Comparison of ENCODE assay signal across 8 cellular contexts in genomic region chr13:114234266-114234644, GRCh38. TPM values are rescaled to one million over a fixed set of nuclear protein-coding genes. Genes with fewer than 3 reads are reported as not detected.
DNase-seq lines count a peak whose midpoint lies in the region; ATAC-seq and TF ChIP-seq lines count a peak whose summit lies in the region.

No MANE protein-coding gene starts in this region.

- H3K4me3 ChIP-seq in right atrium auricular region: peak overlapping the region; percentile 86
- H3K4me3 ChIP-seq in mammary epithelial cell (replicated peaks in 1 of 3; ENCODE audit: insufficient read depth in 1 of 3, low read depth in 2 of 3, low read length in 3 of 3): peak overlapping the region; percentile 20 to 92 (median 87)
- H3K4me3 ChIP-seq in muscle layer of duodenum (ENCODE audit: low read depth in 1 of 2, low read length in 2 of 2): peak overlapping the region; percentile 55 to 96
- no peak overlapping the region for H3K4me3 ChIP-seq in mucosa of descending colon

- ATAC-seq in left cardiac atrium: no peak
- no peak for ATAC-seq in mucosa of descending colon
- ATAC-seq in HG02973 (IDR thresholded peaks at IDR 0.05; ENCODE audit: unreplicated experiment): no peak

- BruUV-seq in mammary epithelial cell (replicated peaks; lab: Mats Ljungman, UMichigan): no TSS peak

- peaks cover 29% of the 10 kb centered on the region for H3K79me2 ChIP-seq in mammary epithelial cell (ENCODE audit: insufficient read depth, low read length)

- H3K27ac ChIP-seq in right atrium auricular region: peak overlapping the region; percentile 79 to 90
- no peak overlapping the region for H3K27ac ChIP-seq in mammary epithelial cell (ENCODE audit: insufficient read depth, low read depth, low read length)
- no peak overlapping the region for H3K27ac ChIP-seq in muscle layer of duodenum (ENCODE audit: low read length)

- DNase-seq in right atrium auricular region (ENCODE audit: low spot score) (no peak), left cardiac atrium (no peak), mammary epithelial cell (no peak), MV-4-11 (lab: John Stamatoyannopoulos, UW) (no peak), mucosa of descending colon (no peak), GDM1 (lab: John Stamatoyannopoulos, UW) (no peak)

- no peak overlapping the region for H3K9ac ChIP-seq in mammary epithelial cell (ENCODE audit: insufficient read depth, low read length)

- CTCF ChIA-PET in mammary epithelial cell (lab: Charles Lee; ENCODE audit: low non-redundant PET): no interaction called here

- H2AFZ ChIP-seq in mammary epithelial cell (ENCODE audit: low read depth, low read length): peak overlapping the region; percentile 82

- in situ Hi-C loops in mammary epithelial cell (cut with MboI; ENCODE audit: low sequenced_read_pairs in 2 of 2): no loop called here

- peak overlapping the region; percentile 83 for H3K4me2 ChIP-seq in mammary epithelial cell (ENCODE audit: insufficient read depth, low read depth, low read length)

- intact Hi-C loops in left cardiac atrium (cut with DNase I): no loop called here
- intact Hi-C loops in mammary epithelial cell (cut with micrococcal nuclease): no loop called here
- intact Hi-C loops in mucosa of descending colon (cut with DNase I, micrococcal nuclease): no loop called here

- no peaks in the 10 kb centered on the region for H3K27me3 ChIP-seq in right atrium auricular region
- H3K27me3 ChIP-seq in mammary epithelial cell (ENCODE audit: insufficient read depth, low read length): no peaks in the 10 kb centered on the region
- no peaks in the 10 kb centered on the region for H3K27me3 ChIP-seq in muscle layer of duodenum (ENCODE audit: low read depth, low read length)

- peaks cover 19% of the 10 kb centered on the region for H3K36me3 ChIP-seq in right atrium auricular region
- peaks cover 11% of the 10 kb centered on the region for H3K36me3 ChIP-seq in mammary epithelial cell (ENCODE audit: insufficient read depth, low read length)
- H3K36me3 ChIP-seq in muscle layer of duodenum (ENCODE audit: control insufficient read depth in 1 of 2, insufficient read depth in 2 of 2, low read length in 2 of 2): peaks cover 17 to 21% of the 10 kb centered on the region in 2 donors
- no peaks in the 10 kb centered on the region for H3K36me3 ChIP-seq in mucosa of descending colon (ENCODE audit: low read depth)

- WGBS in mammary epithelial cell (ENCODE audit: low coverage, missing lambda C conversion rate): 39% methylated on average over 3 of the region's 4 CpGs

- H3K4me1 ChIP-seq in right atrium auricular region (peaks cover 0 to 15% of the 10 kb centered on the region in 2 donors), mammary epithelial cell (ENCODE audit: insufficient read depth, low read length) (no peaks in the 10 kb centered on the region), muscle layer of duodenum (ENCODE audit: control insufficient read depth in 1 of 2, insufficient read depth in 2 of 2, low read length in 2 of 2) (peaks cover 7 to 10% of the 10 kb centered on the region in 2 donors), mucosa of descending colon (ENCODE audit: low read depth) (no peaks in the 10 kb centered on the region)

- dilution Hi-C loops in mammary epithelial cell (cut with HindIII; ENCODE audit: low sequenced_read_pairs): no loop called here

- no peak for TF ChIP-seq CTCF in right atrium auricular region (IDR thresholded peaks at IDR 0.05)
- TF ChIP-seq CTCF in mammary epithelial cell (conservative IDR thresholded peaks at IDR 0.05 in 1 of 2, IDR thresholded peaks at IDR 0.05 in 1 of 2; ENCODE audit: extremely low read depth in 1 of 2, insufficient read depth in 1 of 2, low read depth in 1 of 2, low read length in 2 of 2): no peak
- no peak for TF ChIP-seq CTCF in mucosa of descending colon (IDR thresholded peaks at IDR 0.05)

- H3K9me3 ChIP-seq in right atrium auricular region (no peaks in the 10 kb centered on the region), mammary epithelial cell (replicated peaks; ENCODE audit: insufficient read depth, low read length) (no peaks in the 10 kb centered on the region), muscle layer of duodenum (ENCODE audit: control insufficient read depth in 1 of 2, low read length in 2 of 2) (no peaks in the 10 kb centered on the region), mucosa of descending colon (no peaks in the 10 kb centered on the region)

- H4K20me1 ChIP-seq in mammary epithelial cell (ENCODE audit: insufficient read depth, low read length): no peaks in the 10 kb centered on the region

RNA-seq across cellular contexts. Expression of gene CDC16, which starts 0.4 kb away (rescaled TPM):
- total RNA-seq in right atrium auricular region (10 to 100 TPM; 21.1 to 31.8 TPM), left cardiac atrium (10 to 100 TPM; 37.9 to 38.9 TPM), mammary epithelial cell (10 to 100 TPM; 50.2 to 54.9 TPM), mucosa of descending colon (10 to 100 TPM; 43.8 to 53.3 (median 50.3) TPM)
- 37.3 TPM for polyA plus RNA-seq in mammary epithelial cell
- 54.0 TPM for polyA minus RNA-seq in mammary epithelial cell

RNA-seq across cellular contexts. Expression of gene UPF3A, which starts 47.1 kb away (rescaled TPM):
- total RNA-seq in right atrium auricular region: 10 to 100 TPM; 14.1 to 20.7 TPM
- total RNA-seq in left cardiac atrium: 10 to 100 TPM; 22.2 to 28.0 TPM
- 10 to 100 TPM; 17.8 to 36.3 TPM for total RNA-seq in mammary epithelial cell
- polyA plus RNA-seq in mammary epithelial cell: 20.2 TPM
- 12.1 TPM for polyA minus RNA-seq in mammary epithelial cell
- 10 to 100 TPM; 35.6 to 41.6 (median 41.0) TPM for total RNA-seq in mucosa of descending colon

RNA-seq across cellular contexts. Expression of gene CFAP97D2, which starts 55.2 kb away (rescaled TPM):
- not detected for total RNA-seq in right atrium auricular region
- not detected for total RNA-seq in left cardiac atrium
- not detected for total RNA-seq in mammary epithelial cell
- not detected for polyA plus RNA-seq in mammary epithelial cell
- polyA minus RNA-seq in mammary epithelial cell: not detected
- total RNA-seq in mucosa of descending colon: not detected

Comparison
In these comparisons a context has a peak if more than half of its experiments do, and no peak if none do; other contexts are left out.
1. H3K27ac ChIP-seq: peak in right atrium auricular region (2 of 2); none in mammary epithelial cell (single experiment) and muscle layer of duodenum (single experiment).